27 cellular contexts compared by ENCODE assay signal in genomic region chr10:8568401-8568800, GRCh38.
DNase-seq lines count a peak whose midpoint lies in the region; ATAC-seq, FAIRE-seq and TF ChIP-seq lines count a peak whose summit lies in the region.
"Had no signal": no experiment of that assay in that cellular context is flagged by ENCODE, and none has a peak within 500 bp of the region (broad histone marks: within the 10 kb centered on the region; RNA-seq: fewer than 3 reads in every experiment).

No MANE protein-coding gene starts in this region.

- peaks cover 6% of the 10 kb centered on the region for H3K36me3 Mint-ChIP-seq in MCF 10A (ENCODE audit: insufficient read depth, unreplicated experiment)
- peaks cover 2% of the 10 kb centered on the region for H3K36me3 Mint-ChIP-seq in activated T-helper 2 cell treated with anti-CD3 and anti-CD28 coated beads, Interferon-gamma antibody, Interleukin-2, Interleukin-4, amounts not matched to agents 10 μg/mL and 5 μg/mL and 100 μg/mL, durations not matched to agents 14 hours and 24 hours and 36 hours (ENCODE audit: low read depth)
- H3K36me3 Mint-ChIP-seq in T-helper 2 cell treated with Interferon-gamma antibody and Interleukin-4, amounts not matched to agents 5 μg/mL and 100 μg/mL, for 36 hours (ENCODE audit: low read depth), result peaks cover 6% of the 10 kb centered on the region
- H3K36me3 Mint-ChIP-seq: activated naive CD4-positive, alpha-beta T cell treated with anti-CD3 and anti-CD28 coated beads, Interleukin-2, amount 50 U/mL, for 72 hours; naive thymus-derived CD4-positive, alpha-beta T cell had no signal

- TF ChIP-seq CTCF in mammary epithelial cell (conservative IDR thresholded peaks at IDR 0.05 in 1 of 2, IDR thresholded peaks at IDR 0.05 in 1 of 2; ENCODE audit: extremely low read depth in 1 of 2, insufficient read depth in 1 of 2, low read depth in 1 of 2, low read length in 2 of 2) (no peak), MCF 10A (IDR thresholded peaks at IDR 0.05; ENCODE audit: unreplicated experiment) (no peak), keratinocyte (optimal IDR thresholded peaks at IDR 0.05 in 1 of 3, IDR thresholded peaks at IDR 0.05 in 1 of 3, conservative IDR thresholded peaks at IDR 0.05 in 1 of 3; ENCODE audit: extremely low read depth in 1 of 3, insufficient read depth in 2 of 3, low read length in 3 of 3) (no peak)

- no peaks in the 10 kb centered on the region for H3K36me3 ChIP-seq in mammary epithelial cell (ENCODE audit: insufficient read depth, low read length)
- H3K36me3 ChIP-seq in keratinocyte (ENCODE audit: control insufficient read depth in 2 of 2, extremely low read depth in 1 of 2, insufficient read depth in 2 of 2, low read length in 2 of 2), result no peaks in the 10 kb centered on the region
- H3K36me3 ChIP-seq: BLaER1 treated with 17β-estradiol and CSF1 and Interleukin-3, amounts not matched to agents 10 nM and 100 nM; MG63 had no signal

- H3K79me2 ChIP-seq in mammary epithelial cell (ENCODE audit: insufficient read depth, low read length) (no peaks in the 10 kb centered on the region), keratinocyte (ENCODE audit: control insufficient read depth, insufficient read depth, low read length) (no peaks in the 10 kb centered on the region)

- H3K4me2 ChIP-seq in mammary epithelial cell (ENCODE audit: insufficient read depth, low read depth, low read length) (no peak overlapping the region), keratinocyte (ENCODE audit: control insufficient read depth, extremely low read depth, insufficient read depth, low read depth, low read length) (no peak overlapping the region)
- H3K4me2 ChIP-seq: BLaER1 treated with 17β-estradiol and CSF1 and Interleukin-3, amounts not matched to agents 10 nM and 100 nM had no signal

- no peaks in the 10 kb centered on the region for H3K4me1 ChIP-seq in mammary epithelial cell (ENCODE audit: insufficient read depth, low read length)
- peaks cover 11% of the 10 kb centered on the region for H3K4me1 ChIP-seq in keratinocyte (ENCODE audit: control insufficient read depth, extremely low read depth, insufficient read depth, low read length)
- H3K4me1 ChIP-seq: BLaER1 treated with 17β-estradiol and CSF1 and Interleukin-3, amounts not matched to agents 10 nM and 100 nM had no signal

- H3K9me3 Mint-ChIP-seq in MCF 10A (ENCODE audit: unreplicated experiment), result no peaks in the 10 kb centered on the region
- H3K9me3 Mint-ChIP-seq in activated T-helper 2 cell treated with anti-CD3 and anti-CD28 coated beads, Interferon-gamma antibody, Interleukin-2, Interleukin-4, amounts not matched to agents 10 μg/mL and 5 μg/mL and 100 μg/mL, durations not matched to agents 14 hours and 24 hours and 36 hours, result peaks cover 19% of the 10 kb centered on the region
- H3K9me3 Mint-ChIP-seq in stimulated activated naive CD8-positive, alpha-beta T cell treated with anti-CD3 and anti-CD28 coated beads, Interleukin-15, amount 100 ng/mL, for 72 hours, result no peaks in the 10 kb centered on the region
- peaks cover 16% of the 10 kb centered on the region for H3K9me3 Mint-ChIP-seq in T-helper 2 cell treated with Interferon-gamma antibody and Interleukin-4, amounts not matched to agents 5 μg/mL and 100 μg/mL, for 36 hours
- H3K9me3 Mint-ChIP-seq: activated naive CD4-positive, alpha-beta T cell treated with anti-CD3 and anti-CD28 coated beads, Interleukin-2, amount 50 U/mL, for 72 hours had no signal

- H3K9me3 ChIP-seq in mammary epithelial cell (replicated peaks; ENCODE audit: insufficient read depth, low read length) (no peaks in the 10 kb centered on the region), keratinocyte (ENCODE audit: control insufficient read depth, low read depth, low read length) (no peaks in the 10 kb centered on the region)
- H3K9me3 ChIP-seq: MG63 had no signal

- no peak overlapping the region for H3K9ac ChIP-seq in mammary epithelial cell (ENCODE audit: insufficient read depth, low read length)
- H3K9ac ChIP-seq in keratinocyte (ENCODE audit: control insufficient read depth, extremely low read depth, insufficient read depth, low read length), result no peak overlapping the region
- H3K9ac ChIP-seq: BLaER1 treated with 17β-estradiol and CSF1 and Interleukin-3, amounts not matched to agents 10 nM and 100 nM had no signal

- H3K27ac ChIP-seq in mammary epithelial cell (ENCODE audit: insufficient read depth, low read depth, low read length) (no peak overlapping the region), keratinocyte (ENCODE audit: control insufficient read depth, insufficient read depth, low read length) (no peak overlapping the region)
- H3K27ac ChIP-seq: BLaER1 treated with 17β-estradiol and CSF1 and Interleukin-3, amounts not matched to agents 10 nM and 100 nM; SK-N-MC had no signal

- H3K27me3 Mint-ChIP-seq in MCF 10A (ENCODE audit: insufficient read depth, unreplicated experiment), result no peaks in the 10 kb centered on the region
- H3K27me3 Mint-ChIP-seq in activated T-helper 2 cell treated with anti-CD3 and anti-CD28 coated beads, Interferon-gamma antibody, Interleukin-2, Interleukin-4, amounts not matched to agents 10 μg/mL and 5 μg/mL and 100 μg/mL, durations not matched to agents 14 hours and 24 hours and 36 hours (ENCODE audit: low read depth), result no peaks in the 10 kb centered on the region
- H3K27me3 Mint-ChIP-seq in stimulated activated naive CD8-positive, alpha-beta T cell treated with anti-CD3 and anti-CD28 coated beads, Interleukin-15, amount 100 ng/mL, for 72 hours, result peaks cover 22% of the 10 kb centered on the region
- no peaks in the 10 kb centered on the region for H3K27me3 Mint-ChIP-seq in T-helper 2 cell treated with Interferon-gamma antibody and Interleukin-4, amounts not matched to agents 5 μg/mL and 100 μg/mL, for 36 hours (ENCODE audit: low read depth)

- no peaks in the 10 kb centered on the region for H3K27me3 ChIP-seq in mammary epithelial cell (ENCODE audit: insufficient read depth, low read length)
- H3K27me3 ChIP-seq in keratinocyte (ENCODE audit: control insufficient read depth, extremely low read depth, insufficient read depth, low read length), result no peaks in the 10 kb centered on the region
- H3K27me3 ChIP-seq: BLaER1 treated with 17β-estradiol and CSF1 and Interleukin-3, amounts not matched to agents 10 nM and 100 nM; MG63 had no signal

- peak; percentile 33 for ATAC-seq in stimulated activated naive CD8-positive, alpha-beta T cell treated with anti-CD3 and anti-CD28 coated beads, Interleukin-15, amount 100 ng/mL, for 72 hours
- no peak for ATAC-seq in HG03280 (IDR thresholded peaks at IDR 0.05; ENCODE audit: unreplicated experiment)
- ATAC-seq: naive thymus-derived CD4-positive, alpha-beta T cell; sciatic nerve had no signal

- H3K4me3 ChIP-seq in mammary epithelial cell (replicated peaks in 1 of 3; ENCODE audit: insufficient read depth in 1 of 3, low read depth in 2 of 3, low read length in 3 of 3) (no peak overlapping the region), keratinocyte (ENCODE audit: control insufficient read depth in 2 of 3, extremely low read depth in 1 of 3, insufficient read depth in 2 of 3, low read depth in 1 of 3, low read length in 3 of 3) (no peak overlapping the region)
- H3K4me3 ChIP-seq: BLaER1 treated with 17β-estradiol and CSF1 and Interleukin-3, amounts not matched to agents 10 nM and 100 nM; MG63; SK-N-MC had no signal

- H4K20me1 ChIP-seq in mammary epithelial cell (ENCODE audit: insufficient read depth, low read length) (no peaks in the 10 kb centered on the region), keratinocyte (ENCODE audit: control insufficient read depth, extremely low read depth, insufficient read depth, low read length) (no peaks in the 10 kb centered on the region)
- H4K20me1 ChIP-seq: BLaER1 treated with 17β-estradiol and CSF1 and Interleukin-3, amounts not matched to agents 10 nM and 100 nM had no signal

- WGBS in mammary epithelial cell (ENCODE audit: low coverage, missing lambda C conversion rate), result 79% methylated on average over 4 of the region's 4 CpGs

- no TSS peak for BruUV-seq in mammary epithelial cell (replicated peaks; lab: Mats Ljungman, UMichigan)
- BruUV-seq in MCF 10A (replicated peaks; lab: Mats Ljungman, UMichigan), result no TSS peak

- H2AFZ ChIP-seq in mammary epithelial cell (ENCODE audit: low read depth, low read length) (no peak overlapping the region), keratinocyte (ENCODE audit: control insufficient read depth, low read length) (peak overlapping the region; percentile 64)

- CTCF ChIA-PET in mammary epithelial cell (lab: Charles Lee; ENCODE audit: low non-redundant PET) (no interaction called here), MCF 10A (lab: Yijun Ruan, JAX) (interaction anchor here (0.8 kb wide), 1 partner anchor 457 kb away, joined by 4 read pairs; no protein-coding TSS in a partner anchor)

- no peaks in the 10 kb centered on the region for H3K9me1 ChIP-seq in keratinocyte (ENCODE audit: control insufficient read depth, extremely low read depth, insufficient read depth, low read length)

- H3K4me1 Mint-ChIP-seq in MCF 10A (ENCODE audit: insufficient read depth, unreplicated experiment), result peaks cover 7% of the 10 kb centered on the region
- H3K4me1 Mint-ChIP-seq in activated T-helper 2 cell treated with anti-CD3 and anti-CD28 coated beads, Interferon-gamma antibody, Interleukin-2, Interleukin-4, amounts not matched to agents 10 μg/mL and 5 μg/mL and 100 μg/mL, durations not matched to agents 14 hours and 24 hours and 36 hours (ENCODE audit: low read depth), result peaks cover 29% of the 10 kb centered on the region
- no peaks in the 10 kb centered on the region for H3K4me1 Mint-ChIP-seq in stimulated activated naive CD8-positive, alpha-beta T cell treated with anti-CD3 and anti-CD28 coated beads, Interleukin-15, amount 100 ng/mL, for 72 hours
- H3K4me1 Mint-ChIP-seq in T-helper 2 cell treated with Interferon-gamma antibody and Interleukin-4, amounts not matched to agents 5 μg/mL and 100 μg/mL, for 36 hours (ENCODE audit: low read depth), result peaks cover 9% of the 10 kb centered on the region
- H3K4me1 Mint-ChIP-seq: naive thymus-derived CD4-positive, alpha-beta T cell had no signal

- no peak for FAIRE-seq in keratinocyte (lab: Jason Lieb, UNC)
- FAIRE-seq: endothelial cell of umbilical vein, GM12891, H54 had no signal

- dilution Hi-C loops in mammary epithelial cell (cut with HindIII; ENCODE audit: low sequenced_read_pairs) (loop anchor here (5.0 kb wide), 1 partner anchor 46 kb away; no protein-coding TSS in a partner anchor), keratinocyte (cut with MboI; ENCODE audit: extremely low pct_ligation_motif_present, low sequenced_read_pairs) (no loop called here)

- POLR2A ChIA-PET in MCF 10A (lab: Yijun Ruan, JAX), result interaction anchor here (0.8 kb wide), 1 partner anchor 694 kb away, joined by 3 read pairs; no protein-coding TSS in a partner anchor

- no peak overlapping the region for H3K27ac Mint-ChIP-seq in MCF 10A (ENCODE audit: low read depth, unreplicated experiment)
- H3K27ac Mint-ChIP-seq in activated T-helper 2 cell treated with anti-CD3 and anti-CD28 coated beads, Interferon-gamma antibody, Interleukin-2, Interleukin-4, amounts not matched to agents 10 μg/mL and 5 μg/mL and 100 μg/mL, durations not matched to agents 14 hours and 24 hours and 36 hours, result peak overlapping the region; percentile 10
- H3K27ac Mint-ChIP-seq in stimulated activated naive CD8-positive, alpha-beta T cell treated with anti-CD3 and anti-CD28 coated beads, Interleukin-15, amount 100 ng/mL, for 72 hours, result no peak overlapping the region
- no peak overlapping the region for H3K27ac Mint-ChIP-seq in T-helper 2 cell treated with Interferon-gamma antibody and Interleukin-4, amounts not matched to agents 5 μg/mL and 100 μg/mL, for 36 hours
- H3K27ac Mint-ChIP-seq: activated naive CD4-positive, alpha-beta T cell treated with anti-CD3 and anti-CD28 coated beads, Interleukin-2, amount 50 U/mL, for 72 hours; naive thymus-derived CD4-positive, alpha-beta T cell; progenitor cell of endocrine pancreas had no signal

- H3K4me3 Mint-ChIP-seq in MCF 10A (ENCODE audit: unreplicated experiment), result no peak overlapping the region
- no peak overlapping the region for H3K4me3 Mint-ChIP-seq in activated T-helper 2 cell treated with anti-CD3 and anti-CD28 coated beads, Interferon-gamma antibody, Interleukin-2, Interleukin-4, amounts not matched to agents 10 μg/mL and 5 μg/mL and 100 μg/mL, durations not matched to agents 14 hours and 24 hours and 36 hours (ENCODE audit: low read depth)
- no peak overlapping the region for H3K4me3 Mint-ChIP-seq in stimulated activated naive CD8-positive, alpha-beta T cell treated with anti-CD3 and anti-CD28 coated beads, Interleukin-15, amount 100 ng/mL, for 72 hours
- H3K4me3 Mint-ChIP-seq in T-helper 2 cell treated with Interferon-gamma antibody and Interleukin-4, amounts not matched to agents 5 μg/mL and 100 μg/mL, for 36 hours, result no peak overlapping the region
- H3K4me3 Mint-ChIP-seq: naive thymus-derived CD4-positive, alpha-beta T cell had no signal

- peak; percentile 56 for DNase-seq in mammary epithelial cell
- DNase-seq in MCF 10A (ENCODE audit: unreplicated experiment), result no peak
- DNase-seq in activated T-helper 2 cell treated with anti-CD3 and anti-CD28 coated beads, Interferon-gamma antibody, Interleukin-2, Interleukin-4, amounts not matched to agents 10 μg/mL and 5 μg/mL and 100 μg/mL, durations not matched to agents 14 hours and 24 hours and 36 hours (ENCODE audit: low spot score), result no peak
- no peak for DNase-seq in keratinocyte (ENCODE audit: low read depth, low spot score)
- DNase-seq in stimulated activated naive CD8-positive, alpha-beta T cell treated with anti-CD3 and anti-CD28 coated beads, Interleukin-15, amount 100 ng/mL, for 72 hours, result no peak
- DNase-seq in T-helper 2 cell treated with Interferon-gamma antibody and Interleukin-4, amounts not matched to agents 5 μg/mL and 100 μg/mL, for 36 hours (ENCODE audit: low spot score), result no peak
- no peak for DNase-seq in NCI-H187 treated with DMSO at 0.1 percent for 48 hours (lab: John Stamatoyannopoulos, UW)
- DNase-seq: activated CD4-positive, alpha-beta T cell treated with anti-CD3 and anti-CD28 coated beads for 1 hour; aorta; KBM-7; MG63; midbrain; naive thymus-derived CD4-positive, alpha-beta T cell; NCI-H1105 treated with DMSO at 0.1 percent for 48 hours; NCI-H2029 treated with DMSO at 0.1 percent for 48 hours; NCI-H524 treated with DMSO at 0.1 percent for 48 hours; OCI-M1; stimulated activated CD4-positive, alpha-beta T cell treated with anti-CD3 and anti-CD28 coated beads, Interleukin-4, amount 100 ng/mL, for 4 hours had no signal

- intact Hi-C loops in mammary epithelial cell (cut with micrococcal nuclease), result no loop called here
- intact Hi-C loops in MCF 10A (cut with micrococcal nuclease), result no loop called here
- intact Hi-C loops in activated T-helper 2 cell treated with anti-CD3 and anti-CD28 coated beads, Interferon-gamma antibody, Interleukin-2, Interleukin-4, amounts not matched to agents 10 μg/mL and 5 μg/mL and 100 μg/mL, durations not matched to agents 14 hours and 24 hours and 36 hours (cut with micrococcal nuclease), result no loop called here

- in situ Hi-C loops in mammary epithelial cell (cut with MboI; ENCODE audit: low sequenced_read_pairs in 2 of 2), result no loop called here
